ENCODE assay signal across 26 cellular contexts in genomic region chr14:89836830-89837469, GRCh38.
DNase-seq lines count a peak whose midpoint lies in the region; ATAC-seq, FAIRE-seq and TF ChIP-seq lines count a peak whose summit lies in the region.
"Had no signal": no experiment of that assay in that cellular context is flagged by ENCODE, and none has a peak within 500 bp of the region (broad histone marks: within the 10 kb centered on the region; RNA-seq: fewer than 3 reads in every experiment).

No MANE protein-coding gene starts in this region.

- H3K27ac Mint-ChIP-seq in CD14-positive monocyte: no peak overlapping the region
- H3K27ac Mint-ChIP-seq: B cell; CD4-positive, alpha-beta memory T cell; CD4-positive, CD25-positive, alpha-beta regulatory T cell; CD8-positive, alpha-beta memory T cell had no signal

- TF ChIP-seq RAD21 in liver (IDR thresholded peaks at IDR 0.05) (no peak), HepG2 (CRISPR knock-in tag; IDR thresholded peaks at IDR 0.05) (no peak)

- peaks cover 0 to 9% (median 4%) of the 10 kb centered on the region in 7 donors for H3K9me3 Mint-ChIP-seq in CD14-positive monocyte
- H3K9me3 Mint-ChIP-seq: CD4-positive, alpha-beta memory T cell had no signal

- no peak overlapping the region for H3K27ac ChIP-seq in liver (ENCODE audit: low read depth in 1 of 2, low read length in 2 of 2)
- H3K27ac ChIP-seq in HepG2 (ENCODE audit: extremely low read length, insufficient read depth, low read length): no peak overlapping the region
- H3K27ac ChIP-seq in right lobe of liver: no peak overlapping the region
- H3K27ac ChIP-seq in parathyroid adenoma: no peak overlapping the region
- H3K27ac ChIP-seq: 22Rv1; A549; BLaER1 treated with 17β-estradiol and CSF1 and Interleukin-3, amounts not matched to agents 10 nM and 100 nM; C4-2B had no signal

- H3K36me3 Mint-ChIP-seq in CD14-positive monocyte: peaks cover 0 to 7% of the 10 kb centered on the region in 2 donors
- H3K36me3 Mint-ChIP-seq: CD4-positive, alpha-beta memory T cell had no signal

- H3K4me2 ChIP-seq in HepG2 (ENCODE audit: low read depth, low read length): no peak overlapping the region
- no peak overlapping the region for H3K4me2 ChIP-seq in parathyroid adenoma (ENCODE audit: low read length)
- H3K4me2 ChIP-seq: A549; BLaER1 treated with 17β-estradiol and CSF1 and Interleukin-3, amounts not matched to agents 10 nM and 100 nM had no signal

- DNase-seq in HepG2 (ENCODE audit: low spot score) (no peak), right lobe of liver (peak in 1 of 3 donors; percentile 54), CD14-positive monocyte (ENCODE audit: low spot score) (no peak)
- DNase-seq: AML-193; CD4-positive, alpha-beta memory T cell; CD4-positive, CD25-positive, alpha-beta regulatory T cell; CD8-positive, alpha-beta memory T cell; COR-L47; DMS 273 treated with DMSO at 0.1 percent for 48 hours; DMS153; DMS53; DMS79; DND-41; EL; GDM1 had no signal

- TF ChIP-seq EP300 in HepG2 (IDR thresholded peaks at IDR 0.05; ENCODE audit: low read depth in 2 of 2, low read length in 2 of 2) (no peak), HepG2 (CRISPR knock-in tag; IDR thresholded peaks at IDR 0.05; ENCODE audit: borderline replicate concordance) (no peak)

- H3K4me3 Mint-ChIP-seq in CD14-positive monocyte: no peak overlapping the region
- H3K4me3 Mint-ChIP-seq: B cell; CD4-positive, alpha-beta memory T cell; CD4-positive, CD25-positive, alpha-beta regulatory T cell; CD8-positive, alpha-beta memory T cell had no signal

- in situ Hi-C loops in HepG2 (cut with HindIII; ENCODE audit: extremely low pct_ligation_motif_present, low pct_unique_long_range_greater_than_20kb): no loop called here

- BruUV-seq in HepG2 (replicated peaks; lab: Mats Ljungman, UMichigan): no TSS peak

- H4K20me1 ChIP-seq in HepG2 (ENCODE audit: insufficient read depth, low read length): no peaks in the 10 kb centered on the region
- H4K20me1 ChIP-seq: BLaER1 treated with 17β-estradiol and CSF1 and Interleukin-3, amounts not matched to agents 10 nM and 100 nM had no signal

- intact Hi-C loops in HepG2 (cut with micrococcal nuclease; ENCODE audit: unreplicated experiment): no loop called here
- intact Hi-C loops in right lobe of liver (cut with DNase I): no loop called here
- intact Hi-C loops in CD14-positive monocyte (cut with micrococcal nuclease): no loop called here

- FAIRE-seq in HepG2 (lab: Jason Lieb, UNC): no peak
- FAIRE-seq: A549, GM12878, GM12892, GM18507 had no signal

- H3K4me1 Mint-ChIP-seq in CD14-positive monocyte: no peaks in the 10 kb centered on the region
- H3K4me1 Mint-ChIP-seq: B cell; CD4-positive, alpha-beta memory T cell; CD8-positive, alpha-beta memory T cell had no signal

- no peaks in the 10 kb centered on the region for H3K9me3 ChIP-seq in liver (ENCODE audit: control insufficient read depth in 4 of 4, low read length in 3 of 4)
- H3K9me3 ChIP-seq in HepG2 (ENCODE audit: low read length): no peaks in the 10 kb centered on the region
- H3K9me3 ChIP-seq in right lobe of liver: no peaks in the 10 kb centered on the region
- peaks cover 3% of the 10 kb centered on the region for H3K9me3 ChIP-seq in parathyroid adenoma (ENCODE audit: control insufficient read depth, low read length)
- H3K9me3 ChIP-seq: A549 had no signal

- H3K79me2 ChIP-seq in HepG2 (ENCODE audit: insufficient read depth, low read length): no peaks in the 10 kb centered on the region
- no peaks in the 10 kb centered on the region for H3K79me2 ChIP-seq in parathyroid adenoma

- no peak overlapping the region for H2AFZ ChIP-seq in HepG2 (ENCODE audit: low read length)
- peak overlapping the region; percentile 16 for H2AFZ ChIP-seq in parathyroid adenoma

- H3K4me1 ChIP-seq in liver (ENCODE audit: control insufficient read depth in 4 of 4, insufficient read depth in 4 of 4, low read length in 3 of 4) (peaks cover 4 to 9% (median 7%) of the 10 kb centered on the region in 4 donors), HepG2 (ENCODE audit: insufficient read depth, low read length) (no peaks in the 10 kb centered on the region), right lobe of liver (peaks cover 0 to 8% (median 4%) of the 10 kb centered on the region in 4 donors), parathyroid adenoma (peaks cover 49% of the 10 kb centered on the region)
- H3K4me1 ChIP-seq: A549; BLaER1 treated with 17β-estradiol and CSF1 and Interleukin-3, amounts not matched to agents 10 nM and 100 nM had no signal

- no peak overlapping the region for H3K9ac ChIP-seq in liver (ENCODE audit: low read depth in 1 of 2, low read length in 2 of 2)
- no peak overlapping the region for H3K9ac ChIP-seq in HepG2 (ENCODE audit: insufficient read depth, low read depth, low read length)
- H3K9ac ChIP-seq in parathyroid adenoma: no peak overlapping the region
- H3K9ac ChIP-seq: BLaER1 treated with 17β-estradiol and CSF1 and Interleukin-3, amounts not matched to agents 10 nM and 100 nM had no signal

- H3K4me3 ChIP-seq in liver (ENCODE audit: low read depth in 1 of 3, low read length in 3 of 3) (no peak overlapping the region), HepG2 (replicated peaks in 1 of 3; ENCODE audit: insufficient read depth in 1 of 3, low read depth in 2 of 3, low read length in 3 of 3) (no peak overlapping the region), right lobe of liver (no peak overlapping the region), parathyroid adenoma (ENCODE audit: low read depth, low read length) (no peak overlapping the region)
- H3K4me3 ChIP-seq: A549; BLaER1 treated with 17β-estradiol and CSF1 and Interleukin-3, amounts not matched to agents 10 nM and 100 nM; GM12878 had no signal

- CTCF ChIA-PET in HepG2 (lab: Yijun Ruan, JAX; ENCODE audit: low intra/inter-chr PET ratio, low total read pairs): no interaction called here

- TF ChIP-seq POLR2A in HepG2 (IDR thresholded peaks at IDR 0.05; ENCODE audit: insufficient read depth in 1 of 2, low read depth in 2 of 2, low read length in 2 of 2) (no peak), right lobe of liver (IDR thresholded peaks at IDR 0.05) (no peak)

- 95% methylated on average over 7 of the region's 7 CpGs for WGBS in liver
- 96% methylated on average over 7 of the region's 7 CpGs for WGBS in HepG2 (ENCODE audit: low lambda C conversion rate)
- WGBS in right lobe of liver (ENCODE audit: insufficient coverage, low coverage, low lambda C conversion rate, missing lambda C conversion rate): 84% methylated on average over 3 of the region's 7 CpGs

- TF ChIP-seq CTCF in liver (IDR thresholded peaks at IDR 0.05; ENCODE audit: low read depth, low read length, missing input control) (no peak), HepG2 (CRISPR knock-in tag; IDR thresholded peaks at IDR 0.05) (no peak), right lobe of liver (IDR thresholded peaks at IDR 0.05) (no peak), parathyroid adenoma (IDR thresholded peaks at IDR 0.05) (no peak), CD14-positive monocyte (IDR thresholded peaks at IDR 0.05) (no peak)

- POLR2A ChIA-PET in HepG2 (lab: Yijun Ruan, JAX): no interaction called here

- H3K36me3 ChIP-seq in liver (ENCODE audit: control insufficient read depth in 4 of 4, insufficient read depth in 3 of 4, low read depth in 1 of 4, low read length in 3 of 4): no peaks in the 10 kb centered on the region
- no peaks in the 10 kb centered on the region for H3K36me3 ChIP-seq in HepG2 (replicated peaks in 1 of 2; ENCODE audit: control insufficient read depth in 1 of 2, insufficient read depth in 2 of 2, low read length in 2 of 2)
- H3K36me3 ChIP-seq in right lobe of liver: no peaks in the 10 kb centered on the region
- no peaks in the 10 kb centered on the region for H3K36me3 ChIP-seq in parathyroid adenoma (ENCODE audit: control insufficient read depth, insufficient read depth, low read length)
- H3K36me3 ChIP-seq: BLaER1 treated with 17β-estradiol and CSF1 and Interleukin-3, amounts not matched to agents 10 nM and 100 nM had no signal

- H3K27me3 ChIP-seq in liver (ENCODE audit: control insufficient read depth in 4 of 4, insufficient read depth in 4 of 4, low read length in 3 of 4): no peaks in the 10 kb centered on the region
- H3K27me3 ChIP-seq in HepG2 (ENCODE audit: control insufficient read depth in 1 of 2, insufficient read depth in 2 of 2, low read length in 2 of 2): no peaks in the 10 kb centered on the region
- no peaks in the 10 kb centered on the region for H3K27me3 ChIP-seq in right lobe of liver
- H3K27me3 ChIP-seq in parathyroid adenoma (ENCODE audit: control insufficient read depth, insufficient read depth, low read length): no peaks in the 10 kb centered on the region
- H3K27me3 ChIP-seq: BLaER1 treated with 17β-estradiol and CSF1 and Interleukin-3, amounts not matched to agents 10 nM and 100 nM had no signal

- no peaks in the 10 kb centered on the region for H3K27me3 Mint-ChIP-seq in CD14-positive monocyte (ENCODE audit: low read depth in 3 of 3)
- H3K27me3 Mint-ChIP-seq: B cell; CD4-positive, alpha-beta memory T cell; CD4-positive, CD25-positive, alpha-beta regulatory T cell had no signal

- ATAC-seq in HepG2 (no peak), right lobe of liver (peak; percentile 82 to 92 (median 90)), GM21360 (IDR thresholded peaks at IDR 0.05; ENCODE audit: unreplicated experiment) (no peak)
- ATAC-seq: A549, GM12878 had no signal

TF ChIP-seq in HepG2, 621 proteins besides CTCF, POLR2A, EP300 and RAD21 (continues in another document):
- TF ChIP-seq HNRNPL (IDR thresholded peaks at IDR 0.05; ENCODE audit: low read depth, low read length) (no peak), FOXA3 (CRISPR knock-in tag; IDR thresholded peaks at IDR 0.05) (no peak), MAX (IDR thresholded peaks at IDR 0.05) (no peak), U2AF1 (optimal IDR thresholded peaks at IDR 0.05; ENCODE audit: low read depth, low read length) (no peak), GMEB1 (CRISPR knock-in tag; IDR thresholded peaks at IDR 0.05; ENCODE audit: borderline replicate concordance) (no peak), KLF6 (CRISPR knock-in tag; IDR thresholded peaks at IDR 0.05) (no peak), ZNF24 (IDR thresholded peaks at IDR 0.05) (no peak)

Comparison
In these comparisons a context has a peak if more than half of its experiments do, and no peak if none do; other contexts are left out.
1. ATAC-seq: peak in right lobe of liver (4 of 4); none in HepG2 (single experiment) and GM21360 (single experiment).